In the genomic region with DNA sequence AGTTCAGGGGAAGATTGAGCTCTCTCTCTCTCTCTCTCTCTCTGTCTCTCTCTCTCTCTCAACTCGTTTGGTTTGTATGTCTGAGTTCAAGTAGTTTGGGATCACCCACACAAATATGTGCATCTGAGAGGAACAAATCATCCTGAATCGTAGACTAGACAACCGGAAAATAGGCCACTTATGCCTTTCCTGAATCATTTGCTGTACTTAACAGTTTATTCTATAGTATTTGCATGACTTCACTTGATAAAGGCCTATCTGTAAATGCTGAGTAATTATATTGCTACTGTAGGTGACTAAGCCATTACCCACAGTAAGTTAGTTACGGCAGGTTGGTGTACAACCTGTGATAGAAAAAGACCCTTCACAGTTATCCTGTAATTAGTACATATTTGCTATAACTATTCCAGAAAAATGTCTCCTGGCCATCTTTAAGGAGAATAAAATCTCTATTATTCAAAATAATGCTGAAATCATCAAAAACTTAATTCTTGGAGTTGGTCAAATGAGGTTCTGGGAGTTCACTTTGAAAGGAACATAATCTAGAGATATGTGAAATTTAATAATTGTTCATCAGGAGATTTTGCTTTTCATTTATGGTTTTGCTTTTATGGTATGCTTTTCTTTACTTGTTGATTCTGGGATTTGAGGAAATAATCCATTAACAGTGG, we compare ENCODE assay signal across 18 cellular contexts. TPM values are rescaled to one million over a fixed set of nuclear protein-coding genes. Genes with fewer than 3 reads are reported as not detected.
DNase-seq lines count a peak whose midpoint lies in the region; ATAC-seq, FAIRE-seq and TF ChIP-seq lines count a peak whose summit lies in the region.
"Had no signal": no experiment of that assay in that cellular context is flagged by ENCODE, and none has a peak within 500 bp of the region (broad histone marks: within the 10 kb centered on the region; RNA-seq: fewer than 3 reads in every experiment).

No MANE protein-coding gene starts in this region.

- H4K20me1 ChIP-seq in HepG2 (ENCODE audit: insufficient read depth, low read length): no peaks in the 10 kb centered on the region

- H3K4me1 Mint-ChIP-seq in WTC11 (peaks cover 17% of the 10 kb centered on the region), type B pancreatic cell (ENCODE audit: unreplicated experiment) (peaks cover 6% of the 10 kb centered on the region)
- H3K4me1 Mint-ChIP-seq: activated B cell treated with CpG ODN at 0.5 μM for 24 hours had no signal

- H3K4me3 ChIP-seq in HepG2 (replicated peaks in 1 of 3; ENCODE audit: insufficient read depth in 1 of 3, low read depth in 2 of 3, low read length in 3 of 3): no peak overlapping the region
- H3K4me3 ChIP-seq in right lobe of liver: no peak overlapping the region
- H3K4me3 ChIP-seq in iPS-20b (ENCODE audit: low read length): no peak overlapping the region
- H3K4me3 ChIP-seq: SJCRH30, suprapubic skin, vagina had no signal

- no peaks in the 10 kb centered on the region for H3K9me3 Mint-ChIP-seq in WTC11
- peaks cover 6% of the 10 kb centered on the region for H3K9me3 Mint-ChIP-seq in type B pancreatic cell
- H3K9me3 Mint-ChIP-seq: activated B cell treated with CpG ODN at 0.5 μM for 24 hours; activated naive CD8-positive, alpha-beta T cell treated with anti-CD3 and anti-CD28 coated beads, Interleukin-2, amount 10 ng/mL, durations not matched to agents 7 days and 5 days; activated T-helper 1 cell treated with anti-CD3 and anti-CD28 coated beads, Interleukin-12 subunit alpha, Interleukin-12 subunit beta, Interleukin-2, Interleukin-4 antibody, amounts not matched to agents 30 ng/mL and 10 ng/mL and 1 ng/mL, durations not matched to agents 14 hours and 24 hours and 36 hours had no signal

- POLR2A ChIA-PET in HepG2 (lab: Yijun Ruan, JAX): no interaction called here
- POLR2A ChIA-PET in WTC11 (lab: Charles Lee): interaction anchor here (0.7 to 1.0 kb wide), 2 partner anchors 38 to 776 kb away, joined by 3 to 4 read pairs; a partner anchor contains a TSS

- FAIRE-seq in HepG2 (lab: Jason Lieb, UNC): no peak

- ATAC-seq in HepG2 (no peak), right lobe of liver (no peak), WTC11 (no peak)
- ATAC-seq: left colon had no signal

- 28% methylated on average over 4 of the region's 4 CpGs for WGBS in HepG2 (ENCODE audit: low lambda C conversion rate)
- WGBS in right lobe of liver (ENCODE audit: insufficient coverage, low coverage, low lambda C conversion rate, missing lambda C conversion rate): 60% methylated on average over 4 of the region's 4 CpGs

- TF ChIP-seq EP300 in HepG2 (IDR thresholded peaks at IDR 0.05; ENCODE audit: low read depth in 2 of 2, low read length in 2 of 2) (no peak), HepG2 (CRISPR knock-in tag; IDR thresholded peaks at IDR 0.05; ENCODE audit: borderline replicate concordance) (no peak)

- H3K36me3 ChIP-seq in HepG2 (replicated peaks in 1 of 2; ENCODE audit: control insufficient read depth in 1 of 2, insufficient read depth in 2 of 2, low read length in 2 of 2) (no peaks in the 10 kb centered on the region), right lobe of liver (no peaks in the 10 kb centered on the region), iPS-20b (ENCODE audit: insufficient read depth, low read depth, low read length) (no peaks in the 10 kb centered on the region)
- H3K36me3 ChIP-seq: SJCRH30, suprapubic skin, vagina had no signal

- H3K4me2 ChIP-seq in HepG2 (ENCODE audit: low read depth, low read length): no peak overlapping the region

- H3K36me3 Mint-ChIP-seq in WTC11 (no peaks in the 10 kb centered on the region), type B pancreatic cell (no peaks in the 10 kb centered on the region)
- H3K36me3 Mint-ChIP-seq: activated naive CD8-positive, alpha-beta T cell treated with anti-CD3 and anti-CD28 coated beads, Interleukin-2, amount 10 ng/mL, durations not matched to agents 7 days and 5 days had no signal

- TF ChIP-seq RAD21 in HepG2 (CRISPR knock-in tag; IDR thresholded peaks at IDR 0.05): no peak

- H3K27me3 Mint-ChIP-seq in WTC11 (ENCODE audit: low read depth) (no peaks in the 10 kb centered on the region), type B pancreatic cell (peaks cover 12% of the 10 kb centered on the region)

- H3K27me3 ChIP-seq in HepG2 (ENCODE audit: control insufficient read depth in 1 of 2, insufficient read depth in 2 of 2, low read length in 2 of 2): no peaks in the 10 kb centered on the region
- no peaks in the 10 kb centered on the region for H3K27me3 ChIP-seq in right lobe of liver
- no peaks in the 10 kb centered on the region for H3K27me3 ChIP-seq in iPS-20b (ENCODE audit: insufficient read depth, low read length)
- H3K27me3 ChIP-seq: SJCRH30, suprapubic skin, vagina had no signal

- intact Hi-C loops in HepG2 (cut with micrococcal nuclease; ENCODE audit: unreplicated experiment) (no loop called here), right lobe of liver (cut with DNase I) (no loop called here)

- H2AFZ ChIP-seq in HepG2 (ENCODE audit: low read length): no peak overlapping the region

- H3K27ac ChIP-seq in HepG2 (ENCODE audit: extremely low read length, insufficient read depth, low read length) (no peak overlapping the region), right lobe of liver (no peak overlapping the region), iPS-20b (ENCODE audit: low read length) (peak overlapping the region; percentile 11)
- H3K27ac ChIP-seq: C4-2B, SJCRH30, suprapubic skin, vagina had no signal

- no TSS peak for BruUV-seq in HepG2 (replicated peaks; lab: Mats Ljungman, UMichigan)

- H3K4me1 ChIP-seq in HepG2 (ENCODE audit: insufficient read depth, low read length) (no peaks in the 10 kb centered on the region), right lobe of liver (no peaks in the 10 kb centered on the region), iPS-20b (ENCODE audit: insufficient read depth, low read length) (peaks cover 19% of the 10 kb centered on the region)
- H3K4me1 ChIP-seq: suprapubic skin, vagina had no signal

- no peaks in the 10 kb centered on the region for H3K79me2 ChIP-seq in HepG2 (ENCODE audit: insufficient read depth, low read length)

- CTCF ChIA-PET in HepG2 (lab: Yijun Ruan, JAX; ENCODE audit: low intra/inter-chr PET ratio, low total read pairs): no interaction called here
- CTCF ChIA-PET in WTC11 (lab: Charles Lee): no interaction called here

- no peak overlapping the region for H3K9ac ChIP-seq in HepG2 (ENCODE audit: insufficient read depth, low read depth, low read length)
- H3K9ac ChIP-seq in iPS-20b (ENCODE audit: low read depth, low read length): peak overlapping the region; percentile 35; the same call in 1 of the 2 replicates

- no peak overlapping the region for H3K4me3 Mint-ChIP-seq in WTC11
- H3K4me3 Mint-ChIP-seq in type B pancreatic cell: no peak overlapping the region
- H3K4me3 Mint-ChIP-seq: activated B cell treated with CpG ODN at 0.5 μM for 24 hours; activated naive CD8-positive, alpha-beta T cell treated with anti-CD3 and anti-CD28 coated beads, Interleukin-2, amount 10 ng/mL, durations not matched to agents 7 days and 5 days; activated T-helper 1 cell treated with anti-CD3 and anti-CD28 coated beads, Interleukin-12 subunit alpha, Interleukin-12 subunit beta, Interleukin-2, Interleukin-4 antibody, amounts not matched to agents 30 ng/mL and 10 ng/mL and 1 ng/mL, durations not matched to agents 14 hours and 24 hours and 36 hours; nephron progenitor cell had no signal

- peak overlapping the region; percentile 92 for H3K27ac Mint-ChIP-seq in WTC11
- peak overlapping the region; percentile 52 for H3K27ac Mint-ChIP-seq in type B pancreatic cell
- H3K27ac Mint-ChIP-seq: activated B cell treated with CpG ODN at 0.5 μM for 24 hours; activated naive CD8-positive, alpha-beta T cell treated with anti-CD3 and anti-CD28 coated beads, Interleukin-2, amount 10 ng/mL, durations not matched to agents 7 days and 5 days; activated T-helper 1 cell treated with anti-CD3 and anti-CD28 coated beads, Interleukin-12 subunit alpha, Interleukin-12 subunit beta, Interleukin-2, Interleukin-4 antibody, amounts not matched to agents 30 ng/mL and 10 ng/mL and 1 ng/mL, durations not matched to agents 14 hours and 24 hours and 36 hours; nephron progenitor cell had no signal

- in situ Hi-C loops in HepG2 (cut with HindIII; ENCODE audit: extremely low pct_ligation_motif_present, low pct_unique_long_range_greater_than_20kb): no loop called here

- TF ChIP-seq POLR2A in HepG2 (IDR thresholded peaks at IDR 0.05; ENCODE audit: insufficient read depth in 1 of 2, low read depth in 2 of 2, low read length in 2 of 2) (no peak), right lobe of liver (IDR thresholded peaks at IDR 0.05) (no peak)

- TF ChIP-seq CTCF in HepG2 (CRISPR knock-in tag; IDR thresholded peaks at IDR 0.05) (no peak), right lobe of liver (IDR thresholded peaks at IDR 0.05) (no peak), WTC11 (IDR thresholded peaks at IDR 0.05) (no peak), type B pancreatic cell (conservative IDR thresholded peaks at IDR 0.05) (no peak)

- H3K9me3 ChIP-seq in HepG2 (ENCODE audit: low read length) (no peaks in the 10 kb centered on the region), right lobe of liver (no peaks in the 10 kb centered on the region), iPS-20b (ENCODE audit: insufficient read depth, low read depth, low read length) (no peaks in the 10 kb centered on the region)
- H3K9me3 ChIP-seq: SJCRH30, suprapubic skin, vagina had no signal

- no peak for DNase-seq in HepG2 (ENCODE audit: low spot score)
- no peak for DNase-seq in right lobe of liver
- no peak for DNase-seq in WTC11 (ENCODE audit: low spot score)
- no peak for DNase-seq in type B pancreatic cell (ENCODE audit: extremely low spot score, unreplicated experiment)
- DNase-seq in activated CD4-positive, alpha-beta T cell treated with anti-CD3 and anti-CD28 coated beads for 48 hours: no peak
- no peak for DNase-seq in NCI-H69 (lab: John Stamatoyannopoulos, UW)
- no peak for DNase-seq in NCI-H82 treated with DMSO at 0.1 percent for 48 hours (lab: John Stamatoyannopoulos, UW; ENCODE audit: unreplicated experiment)
- DNase-seq: activated B cell treated with CpG ODN at 0.5 μM for 24 hours; activated naive CD8-positive, alpha-beta T cell treated with anti-CD3 and anti-CD28 coated beads, Interleukin-2, amount 10 ng/mL, durations not matched to agents 7 days and 5 days; left colon; NCI-H526 treated with DMSO at 0.1 percent for 48 hours; nephron progenitor cell had no signal

RNA-seq across cellular contexts. Expression of a gene that starts 31.1 kb away (rescaled TPM):
- 14.1 and 18.2 TPM in 2 replicates for total RNA-seq in HepG2 (2016; rRNA removed; fragmentation: Illumina TruSeq; extraction: Trizol)
- 4.5 and 6.4 TPM in 2 replicates for total RNA-seq in HepG2 (2016; cell fraction: cytosol; rRNA removed; fragmentation: Illumina TruSeq; extraction: Trizol; ENCODE audit: low read depth)
- 12.5 and 18.8 TPM in 2 replicates for total RNA-seq in HepG2 (2016; cell fraction: insoluble cytoplasmic fraction; rRNA removed; fragmentation: Illumina TruSeq; extraction: Trizol)
- 9.4 and 9.5 TPM in 2 replicates for total RNA-seq in HepG2 (2016; cell fraction: membrane; rRNA removed; fragmentation: Illumina TruSeq; extraction: Trizol)
- 13.9 and 15.9 TPM in 2 replicates for total RNA-seq in HepG2 (2016; cell fraction: nucleus; rRNA removed; fragmentation: Illumina TruSeq; extraction: Trizol)
- 28.8 and 34.4 TPM in 2 replicates for polyA plus RNA-seq in HepG2 (2011; rRNA removed)
- polyA plus RNA-seq in HepG2 (2011; cell fraction: cytosol; rRNA removed): 17.2 and 22.8 TPM in 2 replicates
- 27.7 and 44.1 TPM in 2 replicates for polyA plus RNA-seq in HepG2 (2011; cell fraction: nucleus; rRNA removed)
- polyA plus RNA-seq in HepG2 (2012): 14.1 and 19.7 TPM in 2 replicates
- polyA plus RNA-seq in HepG2 (2016; cell fraction: cytosol; fragmentation: Illumina TruSeq; extraction: Trizol; ENCODE audit: low read depth): 4.3 and 4.9 TPM in 2 replicates
- polyA plus RNA-seq in HepG2 (2016; cell fraction: insoluble cytoplasmic fraction; fragmentation: Illumina TruSeq; extraction: Trizol; ENCODE audit: low read depth): 10.8 and 11.6 TPM in 2 replicates
- 4.9 and 5.1 TPM in 2 replicates for polyA plus RNA-seq in HepG2 (2016; cell fraction: membrane; fragmentation: Illumina TruSeq; extraction: Trizol; ENCODE audit: low read depth)
- 18.1 and 22.4 TPM in 2 replicates for polyA plus RNA-seq in HepG2 (2016; cell fraction: nucleus; fragmentation: Illumina TruSeq; extraction: Trizol; ENCODE audit: insufficient read depth, low read depth)
- polyA minus RNA-seq in HepG2 (2011; rRNA and poly(A)+ RNA removed; ENCODE audit: low replicate concordance): 9.8 and 14.4 TPM in 2 replicates
- polyA minus RNA-seq in HepG2 (2011; cell fraction: cytosol; rRNA and poly(A)+ RNA removed): 5.9 and 7.8 TPM in 2 replicates
- 8.8 and 12.8 TPM in 2 replicates for polyA minus RNA-seq in HepG2 (2011; cell fraction: nucleus; rRNA and poly(A)+ RNA removed)
- 10 to 100 TPM; 12.5 to 16.8 (median 15.6) TPM for total RNA-seq in right lobe of liver
- 2.7 to 3.3 TPM (median 2.9 TPM) in 3 replicates for total RNA-seq in WTC11 (2021)
- 12.4 and 15.2 TPM in 2 replicates for total RNA-seq in type B pancreatic cell (ENCODE audit: low replicate concordance)

RNA-seq across cellular contexts. Expression of a gene that starts 37.7 kb away (rescaled TPM):
- 44.5 and 53.6 TPM in 2 replicates for total RNA-seq in HepG2 (2016; rRNA removed; fragmentation: Illumina TruSeq; extraction: Trizol)
- 20.6 and 24.6 TPM in 2 replicates for total RNA-seq in HepG2 (2016; cell fraction: cytosol; rRNA removed; fragmentation: Illumina TruSeq; extraction: Trizol; ENCODE audit: low read depth)
- total RNA-seq in HepG2 (2016; cell fraction: insoluble cytoplasmic fraction; rRNA removed; fragmentation: Illumina TruSeq; extraction: Trizol): 47.2 and 53.9 TPM in 2 replicates
- 40.5 and 44.5 TPM in 2 replicates for total RNA-seq in HepG2 (2016; cell fraction: membrane; rRNA removed; fragmentation: Illumina TruSeq; extraction: Trizol)
- total RNA-seq in HepG2 (2016; cell fraction: nucleus; rRNA removed; fragmentation: Illumina TruSeq; extraction: Trizol): 45.5 and 51.6 TPM in 2 replicates
- 26.7 and 28.2 TPM in 2 replicates for polyA plus RNA-seq in HepG2 (2011; rRNA removed)
- polyA plus RNA-seq in HepG2 (2011; cell fraction: cytosol; rRNA removed): 9.0 and 15.4 TPM in 2 replicates
- 21.8 and 30.1 TPM in 2 replicates for polyA plus RNA-seq in HepG2 (2011; cell fraction: nucleus; rRNA removed)
- 33.7 and 70.3 TPM in 2 replicates for polyA plus RNA-seq in HepG2 (2012)
- polyA plus RNA-seq in HepG2 (2016; cell fraction: cytosol; fragmentation: Illumina TruSeq; extraction: Trizol; ENCODE audit: low read depth): 16.6 and 17.0 TPM in 2 replicates
- 45.3 and 49.0 TPM in 2 replicates for polyA plus RNA-seq in HepG2 (2016; cell fraction: insoluble cytoplasmic fraction; fragmentation: Illumina TruSeq; extraction: Trizol; ENCODE audit: low read depth)
- 26.4 and 27.3 TPM in 2 replicates for polyA plus RNA-seq in HepG2 (2016; cell fraction: membrane; fragmentation: Illumina TruSeq; extraction: Trizol; ENCODE audit: low read depth)
- polyA plus RNA-seq in HepG2 (2016; cell fraction: nucleus; fragmentation: Illumina TruSeq; extraction: Trizol; ENCODE audit: insufficient read depth, low read depth): 56.3 and 58.4 TPM in 2 replicates
- 10.2 and 14.1 TPM in 2 replicates for polyA minus RNA-seq in HepG2 (2011; rRNA and poly(A)+ RNA removed; ENCODE audit: low replicate concordance)
- polyA minus RNA-seq in HepG2 (2011; cell fraction: cytosol; rRNA and poly(A)+ RNA removed): 21.5 and 25.2 TPM in 2 replicates
- 83.3 and 108 TPM in 2 replicates for polyA minus RNA-seq in HepG2 (2011; cell fraction: nucleus; rRNA and poly(A)+ RNA removed)
- total RNA-seq in right lobe of liver: 10 to 100 TPM; 20.8 to 53.1 (median 21.4) TPM
- total RNA-seq in WTC11 (2021): 20.6 to 25.2 TPM (median 24.3 TPM) in 3 replicates
- 34.4 and 38.9 TPM in 2 replicates for total RNA-seq in type B pancreatic cell (ENCODE audit: low replicate concordance)
